ENCODE assay signal across 1 cellular context in genomic region chr15:74443100-74443909, GRCh38.
A peak's percentile ranks its signal among the peaks of the same experiment; 100 is the strongest.
TF ChIP-seq lines count a peak whose summit lies in the region.

No MANE protein-coding gene starts in this region.

TF ChIP-seq in HepG2, 621 proteins besides CTCF, POLR2A, EP300 and RAD21 (continued from another document and continues in another):
- peak; percentile 89; the same call in 1 of the 2 replicates for TF ChIP-seq ZBTB37 (CRISPR knock-in tag; IDR thresholded peaks at IDR 0.05)
- peak; percentile 41; the same call in 1 of the 2 replicates for TF ChIP-seq JUNB (CRISPR knock-in tag; IDR thresholded peaks at IDR 0.05; ENCODE audit: borderline replicate concordance)
- TF ChIP-seq ZNF256 (CRISPR knock-in tag; conservative IDR thresholded peaks at IDR 0.05) = no peak
- TF ChIP-seq ZNF12 (CRISPR knock-in tag; IDR thresholded peaks at IDR 0.05) = peak; percentile 80; the same call in 1 of the 2 replicates
- peak; percentile 75; the same call in 1 of the 2 replicates for TF ChIP-seq ZNF747 (CRISPR knock-in tag; IDR thresholded peaks at IDR 0.05; ENCODE audit: borderline replicate concordance)
- TF ChIP-seq TP53 (CRISPR knock-in tag; conservative IDR thresholded peaks at IDR 0.05) = no peak
- TF ChIP-seq, protein P1, sequence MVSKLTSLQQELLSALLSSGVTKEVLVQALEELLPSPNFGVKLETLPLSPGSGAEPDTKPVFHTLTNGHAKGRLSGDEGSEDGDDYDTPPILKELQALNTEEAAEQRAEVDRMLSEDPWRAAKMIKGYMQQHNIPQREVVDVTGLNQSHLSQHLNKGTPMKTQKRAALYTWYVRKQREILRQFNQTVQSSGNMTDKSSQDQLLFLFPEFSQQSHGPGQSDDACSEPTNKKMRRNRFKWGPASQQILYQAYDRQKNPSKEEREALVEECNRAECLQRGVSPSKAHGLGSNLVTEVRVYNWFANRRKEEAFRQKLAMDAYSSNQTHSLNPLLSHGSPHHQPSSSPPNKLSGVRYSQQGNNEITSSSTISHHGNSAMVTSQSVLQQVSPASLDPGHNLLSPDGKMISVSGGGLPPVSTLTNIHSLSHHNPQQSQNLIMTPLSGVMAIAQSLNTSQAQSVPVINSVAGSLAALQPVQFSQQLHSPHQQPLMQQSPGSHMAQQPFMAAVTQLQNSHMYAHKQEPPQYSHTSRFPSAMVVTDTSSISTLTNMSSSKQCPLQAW (CRISPR knock-in tag; IDR thresholded peaks at IDR 0.05) = peak; percentile 69
- no peak for TF ChIP-seq AGO1 (IDR thresholded peaks at IDR 0.05; ENCODE audit: low read depth, low read length, poor library complexity, severe bottlenecking)
- TF ChIP-seq MAFF (IDR thresholded peaks at IDR 0.05; ENCODE audit: low read depth, low read length) = no peak
- TF ChIP-seq MZF1 (CRISPR knock-in tag; IDR thresholded peaks at IDR 0.05; ENCODE audit: borderline replicate concordance) = no peak
- TF ChIP-seq ZNF205 (CRISPR knock-in tag; IDR thresholded peaks at IDR 0.05) = peak; percentile 92; the same call in 1 of the 2 replicates
- TF ChIP-seq TCF7L2 (IDR thresholded peaks at IDR 0.05; ENCODE audit: low read depth, low read length) = peak; percentile 92
- no peak; the same call in 1 of the 2 replicates for TF ChIP-seq ZFX (CRISPR knock-in tag; IDR thresholded peaks at IDR 0.05; ENCODE audit: low read depth)
- no peak for TF ChIP-seq MAFK (conservative IDR thresholded peaks at IDR 0.05 in 1 of 2, IDR thresholded peaks at IDR 0.05 in 1 of 2; ENCODE audit: low read length in 2 of 2)
- no peak for TF ChIP-seq NCOA5 (CRISPR knock-in tag; IDR thresholded peaks at IDR 0.05)
- no peak for TF ChIP-seq SRF (IDR thresholded peaks at IDR 0.05; ENCODE audit: low read depth, low read length)
- TF ChIP-seq E2F2 (CRISPR knock-in tag; IDR thresholded peaks at IDR 0.05; ENCODE audit: borderline replicate concordance) = no peak
- peak; percentile 38; the same call in 1 of the 2 replicates for TF ChIP-seq ZNF362 (CRISPR knock-in tag; IDR thresholded peaks at IDR 0.05; ENCODE audit: borderline replicate concordance)
- no peak for TF ChIP-seq KLF6 (CRISPR knock-in tag; IDR thresholded peaks at IDR 0.05)
- TF ChIP-seq PITX1 (CRISPR knock-in tag; IDR thresholded peaks at IDR 0.05) = peak; percentile 98
- TF ChIP-seq HMG20A (CRISPR knock-in tag; IDR thresholded peaks at IDR 0.05; ENCODE audit: borderline replicate concordance) = peak; percentile 97
- peak; percentile 83 for TF ChIP-seq HNF4A (CRISPR knock-in tag; IDR thresholded peaks at IDR 0.05)
- TF ChIP-seq ZNF839 (CRISPR knock-in tag; IDR thresholded peaks at IDR 0.05; ENCODE audit: borderline replicate concordance) = no peak
- TF ChIP-seq ZBTB42 (CRISPR knock-in tag; IDR thresholded peaks at IDR 0.05) = no peak
- no peak for TF ChIP-seq ZNF276 (CRISPR knock-in tag; IDR thresholded peaks at IDR 0.05; ENCODE audit: low read depth)
- TF ChIP-seq, protein P2, sequence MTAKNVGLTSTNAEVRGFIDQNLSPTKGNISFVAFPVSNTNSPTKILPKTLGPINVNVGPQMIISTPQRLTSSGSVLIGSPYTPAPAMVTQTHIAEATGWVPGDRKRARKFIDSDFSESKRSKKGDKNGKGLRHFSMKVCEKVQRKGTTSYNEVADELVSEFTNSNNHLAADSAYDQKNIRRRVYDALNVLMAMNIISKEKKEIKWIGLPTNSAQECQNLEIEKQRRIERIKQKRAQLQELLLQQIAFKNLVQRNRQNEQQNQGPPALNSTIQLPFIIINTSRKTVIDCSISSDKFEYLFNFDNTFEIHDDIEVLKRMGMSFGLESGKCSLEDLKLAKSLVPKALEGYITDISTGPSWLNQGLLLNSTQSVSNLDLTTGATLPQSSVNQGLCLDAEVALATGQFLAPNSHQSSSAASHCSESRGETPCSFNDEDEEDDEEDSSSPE (CRISPR knock-in tag; IDR thresholded peaks at IDR 0.05) = 0 out of 2 replicates have a peak, but pooled peaks have one; percentile 42
- TF ChIP-seq TEAD2 (CRISPR knock-in tag; IDR thresholded peaks at IDR 0.05) = no peak
- no peak for TF ChIP-seq MLLT10 (CRISPR knock-in tag; IDR thresholded peaks at IDR 0.05)
- no peak; the same call in 1 of the 2 replicates for TF ChIP-seq ZNF460 (CRISPR knock-in tag; IDR thresholded peaks at IDR 0.05; ENCODE audit: borderline replicate concordance)
- no peak for TF ChIP-seq DR1 (CRISPR knock-in tag; IDR thresholded peaks at IDR 0.05)
- no peak for TF ChIP-seq ZFP62 (CRISPR knock-in tag; IDR thresholded peaks at IDR 0.05)
- no peak for TF ChIP-seq ZNF17 (CRISPR knock-in tag; IDR thresholded peaks at IDR 0.05)
- peak; percentile 90; the same call in 1 of the 2 replicates for TF ChIP-seq NCOR1 (IDR thresholded peaks at IDR 0.05; ENCODE audit: borderline replicate concordance, low read length)
- no peak for TF ChIP-seq NR1H2 (CRISPR knock-in tag; IDR thresholded peaks at IDR 0.05; ENCODE audit: borderline replicate concordance, low read depth)
- peak; percentile 56; the same call in 1 of the 2 replicates for TF ChIP-seq KAT8 (CRISPR knock-in tag; IDR thresholded peaks at IDR 0.05)
- TF ChIP-seq ZNF431 (CRISPR knock-in tag; IDR thresholded peaks at IDR 0.05; ENCODE audit: borderline replicate concordance, low read depth) = no peak
- TF ChIP-seq RBAK (CRISPR knock-in tag; IDR thresholded peaks at IDR 0.05) = 0 out of 2 replicates have a peak, but pooled peaks have one; percentile 22
- no peak for TF ChIP-seq HNRNPK (IDR thresholded peaks at IDR 0.05; ENCODE audit: low read depth, low read length, poor library complexity, severe bottlenecking)
- TF ChIP-seq U2AF2 (IDR thresholded peaks at IDR 0.05; ENCODE audit: low read depth, low read length) = no peak
- TF ChIP-seq BRD4 (CRISPR knock-in tag; IDR thresholded peaks at IDR 0.05) = peak; percentile 39; the same call in 1 of the 2 replicates
- TF ChIP-seq, protein P3, sequence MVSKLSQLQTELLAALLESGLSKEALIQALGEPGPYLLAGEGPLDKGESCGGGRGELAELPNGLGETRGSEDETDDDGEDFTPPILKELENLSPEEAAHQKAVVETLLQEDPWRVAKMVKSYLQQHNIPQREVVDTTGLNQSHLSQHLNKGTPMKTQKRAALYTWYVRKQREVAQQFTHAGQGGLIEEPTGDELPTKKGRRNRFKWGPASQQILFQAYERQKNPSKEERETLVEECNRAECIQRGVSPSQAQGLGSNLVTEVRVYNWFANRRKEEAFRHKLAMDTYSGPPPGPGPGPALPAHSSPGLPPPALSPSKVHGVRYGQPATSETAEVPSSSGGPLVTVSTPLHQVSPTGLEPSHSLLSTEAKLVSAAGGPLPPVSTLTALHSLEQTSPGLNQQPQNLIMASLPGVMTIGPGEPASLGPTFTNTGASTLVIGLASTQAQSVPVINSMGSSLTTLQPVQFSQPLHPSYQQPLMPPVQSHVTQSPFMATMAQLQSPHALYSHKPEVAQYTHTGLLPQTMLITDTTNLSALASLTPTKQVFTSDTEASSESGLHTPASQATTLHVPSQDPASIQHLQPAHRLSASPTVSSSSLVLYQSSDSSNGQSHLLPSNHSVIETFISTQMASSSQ (IDR thresholded peaks at IDR 0.05; ENCODE audit: low read depth) = peak; percentile 29; the same call in 1 of the 2 replicates
- TF ChIP-seq, protein P3 (CRISPR knock-in tag; IDR thresholded peaks at IDR 0.05; ENCODE audit: borderline replicate concordance) = peak; percentile 79; the same call in 1 of the 2 replicates
- TF ChIP-seq ZBTB7A (CRISPR knock-in tag; IDR thresholded peaks at IDR 0.05) = no peak; the same call in 1 of the 2 replicates
- TF ChIP-seq BCLAF1 (IDR thresholded peaks at IDR 0.05) = no peak
- no peak for TF ChIP-seq SETDB1 (CRISPR knock-in tag; IDR thresholded peaks at IDR 0.05; ENCODE audit: borderline replicate concordance)
- peak; percentile 71 for TF ChIP-seq ZNF574 (CRISPR knock-in tag; IDR thresholded peaks at IDR 0.05)
